13 cellular contexts compared by ENCODE assay signal in the genomic region with DNA sequence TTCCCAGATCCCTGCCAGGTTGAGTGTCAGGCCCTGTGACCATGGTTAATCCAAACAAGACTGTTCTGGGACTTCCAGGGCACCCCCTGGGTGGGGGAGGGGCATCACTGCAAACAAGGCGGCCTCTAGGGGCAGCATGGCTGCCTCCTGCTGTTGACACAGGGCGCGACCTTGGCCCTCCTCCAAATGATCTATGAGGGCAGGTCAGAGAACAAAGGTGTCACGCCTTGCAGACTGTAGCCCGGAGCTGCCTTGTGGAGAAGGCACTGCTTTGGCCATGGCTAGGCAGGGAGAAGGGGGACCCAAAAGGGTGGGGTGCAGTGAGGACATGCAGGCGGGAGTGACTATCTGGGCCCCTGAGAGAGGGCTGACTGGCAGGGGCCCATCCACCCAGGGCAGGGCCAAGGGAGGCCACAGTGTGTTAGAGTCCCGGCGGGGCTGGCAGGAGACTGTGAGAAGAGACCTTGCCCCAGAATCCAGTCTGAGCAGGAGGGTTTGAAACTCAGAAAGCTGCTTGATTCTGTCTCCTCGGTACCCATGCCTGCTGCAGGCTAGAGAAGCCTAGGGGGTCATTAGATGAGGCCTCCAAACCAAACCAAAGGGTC. TPM values are rescaled to one million over a fixed set of nuclear protein-coding genes. Genes with fewer than 3 reads are reported as not detected.
DNase-seq lines count a peak whose midpoint lies in the region; ATAC-seq, FAIRE-seq and TF ChIP-seq lines count a peak whose summit lies in the region.
"Had no signal": no experiment of that assay in that cellular context is flagged by ENCODE, and none has a peak within 500 bp of the region (broad histone marks: within the 10 kb centered on the region; RNA-seq: fewer than 3 reads in every experiment).

No MANE protein-coding gene starts in this region.

- FAIRE-seq in HepG2 (lab: Jason Lieb, UNC): peak; percentile 88

- H2AK5ac ChIP-seq in H9 (ENCODE audit: insufficient read length, low read length): no peak overlapping the region

- no peak overlapping the region for H3T11ph ChIP-seq in H9 (ENCODE audit: low read length)

- intact Hi-C loops in HepG2 (cut with micrococcal nuclease; ENCODE audit: unreplicated experiment): loop anchor here (5.0 kb wide), 1 partner anchor 47 kb away; no protein-coding TSS in a partner anchor

- 0 out of 4 replicates have a peak, but pooled peaks of 1 of the 2 experiments have one; percentile 30 for TF ChIP-seq POLR2A in HepG2 (IDR thresholded peaks at IDR 0.05; ENCODE audit: insufficient read depth in 1 of 2, low read depth in 2 of 2, low read length in 2 of 2)

- no peak overlapping the region for H4K8ac ChIP-seq in H9 (replicated peaks; ENCODE audit: insufficient read length, low read depth, low read length)

- H3K27me3 Mint-ChIP-seq in H9 (ENCODE audit: low read depth): peaks cover 1% of the 10 kb centered on the region
- H3K27me3 Mint-ChIP-seq: activated B cell treated with CpG ODN at 0.5 μM for 24 hours had no signal

- H3K36me3 ChIP-seq in HepG2 (replicated peaks in 1 of 2; ENCODE audit: control insufficient read depth in 1 of 2, insufficient read depth in 2 of 2, low read length in 2 of 2): no peaks in the 10 kb centered on the region

- BruUV-seq in HepG2 (replicated peaks; lab: Mats Ljungman, UMichigan): no TSS peak

- H2BK120ac ChIP-seq in H9 (ENCODE audit: low read depth, low read length, poor library complexity, severe bottlenecking): no peak overlapping the region

- H3K23me2 ChIP-seq in H9 (ENCODE audit: insufficient read length, low read depth, low read length, poor library complexity, severe bottlenecking): no peaks in the 10 kb centered on the region

- H3K4me1 ChIP-seq in H9 (ENCODE audit: insufficient read depth, low read length) (no peaks in the 10 kb centered on the region), HepG2 (ENCODE audit: insufficient read depth, low read length) (peaks cover 46% of the 10 kb centered on the region)

- CTCF ChIA-PET in HepG2 (lab: Yijun Ruan, JAX; ENCODE audit: low intra/inter-chr PET ratio, low total read pairs): interaction anchor here (0.8 to 1.3 kb wide), 2 partner anchors 10 to 40 kb away, joined by 3 read pairs; no protein-coding TSS in a partner anchor

- peak overlapping the region in 2 of 3 experiments; percentile 33 to 47; a peak in 3 of 6 replicates for H3K4me3 ChIP-seq in HepG2 (replicated peaks in 1 of 3; ENCODE audit: insufficient read depth in 1 of 3, low read depth in 2 of 3, low read length in 3 of 3)

- H3K18ac ChIP-seq in H9 (ENCODE audit: insufficient read length, low read depth, low read length): no peak overlapping the region

- TF ChIP-seq RAD21 in HepG2 (CRISPR knock-in tag; IDR thresholded peaks at IDR 0.05): peak; percentile 50; the same call in 1 of the 2 replicates

- H4K5ac ChIP-seq in H9 (ENCODE audit: insufficient read length, low read depth, low read length): no peak overlapping the region

- no peak overlapping the region for H3K56ac ChIP-seq in H9 (ENCODE audit: insufficient read length, low read depth, low read length)

- H3K79me2 ChIP-seq in H9 (ENCODE audit: insufficient read depth, low read length): no peaks in the 10 kb centered on the region
- H3K79me2 ChIP-seq in HepG2 (ENCODE audit: insufficient read depth, low read length): no peaks in the 10 kb centered on the region

- H2BK15ac ChIP-seq in H9 (ENCODE audit: low read depth, low read length): no peak overlapping the region

- POLR2A ChIA-PET in HepG2 (lab: Yijun Ruan, JAX): interaction anchor here (1.3 kb wide), 1 partner anchor 217 kb away, joined by 3 read pairs; no protein-coding TSS in a partner anchor

- H2BK5ac ChIP-seq in H9 (ENCODE audit: insufficient read length, low read length): no peak overlapping the region

- in situ Hi-C loops in HepG2 (cut with HindIII; ENCODE audit: extremely low pct_ligation_motif_present, low pct_unique_long_range_greater_than_20kb): no loop called here

- H3K4me1 Mint-ChIP-seq in H9: peaks cover 4 to 11% of the 10 kb centered on the region in 2 experiments; a peak in 3 of 4 replicates
- H3K4me1 Mint-ChIP-seq: activated B cell treated with CpG ODN at 0.5 μM for 24 hours had no signal

- H3K27ac ChIP-seq in H9 (ENCODE audit: insufficient read length, low read depth, low read length): no peak overlapping the region
- peak overlapping the region; percentile 48 for H3K27ac ChIP-seq in HepG2 (ENCODE audit: extremely low read length, insufficient read depth, low read length)

- H3K27ac Mint-ChIP-seq in H9: peak overlapping the region in 1 of 3 experiments; percentile 98; a peak in 2 of 7 replicates
- H3K27ac Mint-ChIP-seq: activated B cell treated with CpG ODN at 0.5 μM for 24 hours had no signal

- no peak overlapping the region for H2BK12ac ChIP-seq in H9 (ENCODE audit: insufficient read length, low read depth, low read length)

- TF ChIP-seq EP300 in HepG2 (IDR thresholded peaks at IDR 0.05; ENCODE audit: low read depth in 2 of 2, low read length in 2 of 2): peak; percentile 87 to 93; a peak in 3 of 4 replicates
- peak; percentile 87 for TF ChIP-seq EP300 in HepG2 (CRISPR knock-in tag; IDR thresholded peaks at IDR 0.05; ENCODE audit: borderline replicate concordance)

- H3K27me3 ChIP-seq in H9 (ENCODE audit: insufficient read depth, low read length) (no peaks in the 10 kb centered on the region), HepG2 (ENCODE audit: control insufficient read depth in 1 of 2, insufficient read depth in 2 of 2, low read length in 2 of 2) (peaks cover 0 to 4% of the 10 kb centered on the region in 2 experiments; a peak in 2 of 5 replicates)

- H3K4ac ChIP-seq in H9 (ENCODE audit: low read depth, low read length): no peak overlapping the region

- no peak overlapping the region for H3K9ac ChIP-seq in H9 (ENCODE audit: extremely low read depth, insufficient read length, low read length)
- H3K9ac ChIP-seq in HepG2 (ENCODE audit: insufficient read depth, low read depth, low read length): no peak overlapping the region

- peak; percentile 55 for TF ChIP-seq CTCF in H9 (conservative IDR thresholded peaks at IDR 0.05)
- peak; percentile 91 for TF ChIP-seq CTCF in HepG2 (CRISPR knock-in tag; IDR thresholded peaks at IDR 0.05)

- H2AFZ ChIP-seq in H9 (ENCODE audit: low read length) (no peak overlapping the region), HepG2 (ENCODE audit: low read length) (no peak overlapping the region)

- H2BK20ac ChIP-seq in H9 (ENCODE audit: low read depth, low read length, poor library complexity, severe bottlenecking): no peak overlapping the region

- no CpG with 5 or more reads among the region's 9 CpGs for WGBS in H9 (ENCODE audit: extremely low coverage, insufficient read length, low lambda C conversion rate)
- WGBS in HepG2 (ENCODE audit: low lambda C conversion rate): 0% methylated on average over 5 of the region's 9 CpGs

- H3K36me3 Mint-ChIP-seq in H9 (ENCODE audit: insufficient read depth in 1 of 3, low read depth in 3 of 3): no peaks in the 10 kb centered on the region

- DNase-seq in DMS53 (lab: John Stamatoyannopoulos, UW): peak; percentile 94
- peak; percentile 55 for DNase-seq in H9
- peak; percentile 26 for DNase-seq in SW480 (ENCODE audit: low spot score)
- peak; percentile 91 for DNase-seq in HepG2 (ENCODE audit: low spot score)
- DNase-seq in SW 1271 (lab: John Stamatoyannopoulos, UW): no peak
- DNase-seq in activated T-cell treated with anti-CD3 and anti-CD28 coated beads for 4 hours: no peak
- DNase-seq: activated B cell treated with CpG ODN at 0.5 μM for 24 hours; NCI-H446; stimulated activated CD4-positive, alpha-beta T cell treated with anti-CD3 and anti-CD28 coated beads, Interleukin-12 subunit alpha, Interleukin-12 subunit beta, amount 100 ng/mL, for 4 hours had no signal

- no peak overlapping the region for H3K14ac ChIP-seq in H9 (ENCODE audit: insufficient read depth, low read length)

- no peaks in the 10 kb centered on the region for H3K79me1 ChIP-seq in H9 (ENCODE audit: insufficient read depth, low read depth, low read length, poor library complexity, severe bottlenecking)

- no peak overlapping the region for H3K4me3 Mint-ChIP-seq in H9
- H3K4me3 Mint-ChIP-seq: activated B cell treated with CpG ODN at 0.5 μM for 24 hours had no signal

- H4K91ac ChIP-seq in H9 (ENCODE audit: insufficient read length, low read depth, low read length): no peak overlapping the region

- ATAC-seq in HepG2 (peak; percentile 86), GM18519 (IDR thresholded peaks at IDR 0.05; ENCODE audit: low FRiP score, unreplicated experiment) (no peak)

- no peaks in the 10 kb centered on the region; a peak in 1 of 5 replicates for H3K9me3 Mint-ChIP-seq in H9
- H3K9me3 Mint-ChIP-seq: activated B cell treated with CpG ODN at 0.5 μM for 24 hours had no signal

- no peaks in the 10 kb centered on the region for H3K9me3 ChIP-seq in H9 (ENCODE audit: control insufficient read depth, low read depth, low read length)
- H3K9me3 ChIP-seq in HepG2 (ENCODE audit: low read length): no peaks in the 10 kb centered on the region

- H3K23ac ChIP-seq in H9 (ENCODE audit: insufficient read length, low read depth, low read length): no peak overlapping the region

- no peak overlapping the region for H3K4me2 ChIP-seq in H9 (ENCODE audit: insufficient read depth, insufficient read length, low read length)
- peak overlapping the region; percentile 64 for H3K4me2 ChIP-seq in HepG2 (ENCODE audit: low read depth, low read length)

- H4K20me1 ChIP-seq in H9 (ENCODE audit: control insufficient read depth, insufficient read depth, insufficient read length) (no peaks in the 10 kb centered on the region), HepG2 (ENCODE audit: insufficient read depth, low read length) (no peaks in the 10 kb centered on the region)

RNA-seq across cellular contexts. Expression of a gene that starts 35.6 kb away (rescaled TPM):
- total RNA-seq in H9 (2021) (0.04 TPM in 1 of 2 replicates, not detected in the other), HepG2 (2016; rRNA removed; fragmentation: Illumina TruSeq; extraction: Trizol) (0.03 and 0.04 TPM in 2 replicates)
- total RNA-seq in HepG2 (2016; cell fraction: cytosol; rRNA removed; fragmentation: Illumina TruSeq; extraction: Trizol; ENCODE audit: low read depth): not detected in 2 replicates
- 0.04 and 0.06 TPM in 2 replicates for total RNA-seq in HepG2 (2016; cell fraction: insoluble cytoplasmic fraction; rRNA removed; fragmentation: Illumina TruSeq; extraction: Trizol)
- total RNA-seq in HepG2 (2016; cell fraction: membrane; rRNA removed; fragmentation: Illumina TruSeq; extraction: Trizol): 0.03 and 0.10 TPM in 2 replicates
- total RNA-seq in HepG2 (2016; cell fraction: nucleus; rRNA removed; fragmentation: Illumina TruSeq; extraction: Trizol): 0.34 and 0.38 TPM in 2 replicates
- polyA plus RNA-seq in HepG2 (2011; rRNA removed): 0.01 TPM in 1 of 2 replicates, not detected in the other
- polyA plus RNA-seq in HepG2 (2011; cell fraction: cytosol; rRNA removed): not detected in 2 replicates
- 0.16 and 0.19 TPM in 2 replicates for polyA plus RNA-seq in HepG2 (2011; cell fraction: nucleus; rRNA removed)
- polyA plus RNA-seq in HepG2 (2012): 0.11 and 0.51 TPM in 2 replicates
- polyA plus RNA-seq in HepG2 (2016; cell fraction: cytosol; fragmentation: Illumina TruSeq; extraction: Trizol; ENCODE audit: low read depth): 0.02 TPM in 1 of 2 replicates, not detected in the other
- 0.07 TPM in 1 of 2 replicates, not detected in the other for polyA plus RNA-seq in HepG2 (2016; cell fraction: insoluble cytoplasmic fraction; fragmentation: Illumina TruSeq; extraction: Trizol; ENCODE audit: low read depth)
- polyA plus RNA-seq in HepG2 (2016; cell fraction: membrane; fragmentation: Illumina TruSeq; extraction: Trizol; ENCODE audit: low read depth): 0.02 TPM in 1 of 2 replicates, not detected in the other
- polyA plus RNA-seq in HepG2 (2016; cell fraction: nucleus; fragmentation: Illumina TruSeq; extraction: Trizol; ENCODE audit: insufficient read depth, low read depth): 0.36 and 0.99 TPM in 2 replicates
- not detected in 2 replicates for polyA minus RNA-seq in HepG2 (2011; rRNA and poly(A)+ RNA removed; ENCODE audit: low replicate concordance)
- polyA minus RNA-seq in HepG2 (2011; cell fraction: cytosol; rRNA and poly(A)+ RNA removed): not detected in 2 replicates
- polyA minus RNA-seq in HepG2 (2011; cell fraction: nucleus; rRNA and poly(A)+ RNA removed): 0.39 and 0.50 TPM in 2 replicates
- total RNA-seq: activated B cell treated with CpG ODN at 0.5 μM for 24 hours, lung microvascular endothelial cell had no signal

RNA-seq across cellular contexts. Expression of a gene that starts 50.8 kb away (rescaled TPM):
- total RNA-seq in H9 (2021) (not detected in 2 replicates), HepG2 (2016; rRNA removed; fragmentation: Illumina TruSeq; extraction: Trizol) (not detected in 2 replicates)
- not detected in 2 replicates for total RNA-seq in HepG2 (2016; cell fraction: cytosol; rRNA removed; fragmentation: Illumina TruSeq; extraction: Trizol; ENCODE audit: low read depth)
- not detected in 2 replicates for total RNA-seq in HepG2 (2016; cell fraction: insoluble cytoplasmic fraction; rRNA removed; fragmentation: Illumina TruSeq; extraction: Trizol)
- not detected in 2 replicates for total RNA-seq in HepG2 (2016; cell fraction: membrane; rRNA removed; fragmentation: Illumina TruSeq; extraction: Trizol)
- total RNA-seq in HepG2 (2016; cell fraction: nucleus; rRNA removed; fragmentation: Illumina TruSeq; extraction: Trizol): not detected in 2 replicates
- polyA plus RNA-seq in HepG2 (2011; rRNA removed): not detected in 2 replicates
- polyA plus RNA-seq in HepG2 (2011; cell fraction: cytosol; rRNA removed): not detected in 2 replicates
- not detected in 2 replicates for polyA plus RNA-seq in HepG2 (2011; cell fraction: nucleus; rRNA removed)
- polyA plus RNA-seq in HepG2 (2012): not detected in 2 replicates
- not detected in 2 replicates for polyA plus RNA-seq in HepG2 (2016; cell fraction: cytosol; fragmentation: Illumina TruSeq; extraction: Trizol; ENCODE audit: low read depth)
- not detected in 2 replicates for polyA plus RNA-seq in HepG2 (2016; cell fraction: insoluble cytoplasmic fraction; fragmentation: Illumina TruSeq; extraction: Trizol; ENCODE audit: low read depth)
- polyA plus RNA-seq in HepG2 (2016; cell fraction: membrane; fragmentation: Illumina TruSeq; extraction: Trizol; ENCODE audit: low read depth): not detected in 2 replicates
- polyA plus RNA-seq in HepG2 (2016; cell fraction: nucleus; fragmentation: Illumina TruSeq; extraction: Trizol; ENCODE audit: insufficient read depth, low read depth): not detected in 2 replicates
- not detected in 2 replicates for polyA minus RNA-seq in HepG2 (2011; rRNA and poly(A)+ RNA removed; ENCODE audit: low replicate concordance)
- polyA minus RNA-seq in HepG2 (2011; cell fraction: cytosol; rRNA and poly(A)+ RNA removed): not detected in 2 replicates
- not detected in 2 replicates for polyA minus RNA-seq in HepG2 (2011; cell fraction: nucleus; rRNA and poly(A)+ RNA removed)
- total RNA-seq: activated B cell treated with CpG ODN at 0.5 μM for 24 hours, lung microvascular endothelial cell had no signal
- polyA plus RNA-seq: adipose tissue, esophagus had no signal

Comparison
In these comparisons a context has a peak if more than half of its experiments do, and no peak if none do; other contexts are left out.
1. DNase-seq: peak in DMS53 (single experiment), H9 (single experiment), SW480 (single experiment) and HepG2 (single experiment); none in SW 1271 (0 of 2) and activated T-cell treated with anti-CD3 and anti-CD28 coated beads for 4 hours (single experiment).